In genomic region chr19:53193534-53194222, GRCh38 we compare ENCODE assay signal across 8 cellular contexts. TPM values are rescaled to one million over a fixed set of nuclear protein-coding genes. Genes with fewer than 3 reads are reported as not detected.
DNase-seq lines count a peak whose midpoint lies in the region; ATAC-seq, FAIRE-seq and TF ChIP-seq lines count a peak whose summit lies in the region.

No MANE protein-coding gene starts in this region.

- H3K4me1 ChIP-seq in keratinocyte (ENCODE audit: control insufficient read depth, extremely low read depth, insufficient read depth, low read length) (peaks cover 3% of the 10 kb centered on the region), subcutaneous abdominal adipose tissue (ENCODE audit: control insufficient read depth in 5 of 5, insufficient read depth in 5 of 5, low read length in 5 of 5) (peaks cover 2 to 27% (median 21%) of the 10 kb centered on the region in 5 donors)

- H2AFZ ChIP-seq in keratinocyte (ENCODE audit: control insufficient read depth, low read length) = peak overlapping the region; percentile 6

- no peaks in the 10 kb centered on the region for H3K79me2 ChIP-seq in keratinocyte (ENCODE audit: control insufficient read depth, insufficient read depth, low read length)

- H3K4me3 ChIP-seq in keratinocyte (ENCODE audit: control insufficient read depth in 2 of 3, extremely low read depth in 1 of 3, insufficient read depth in 2 of 3, low read depth in 1 of 3, low read length in 3 of 3) (peak overlapping the region in 2 of 3 experiments; percentile 1 to 88), subcutaneous abdominal adipose tissue (ENCODE audit: low read depth in 1 of 5, low read length in 5 of 5) (peak overlapping the region; percentile 70 to 96 (median 92))

- TF ChIP-seq CTCF in keratinocyte (optimal IDR thresholded peaks at IDR 0.05 in 1 of 3, IDR thresholded peaks at IDR 0.05 in 1 of 3, conservative IDR thresholded peaks at IDR 0.05 in 1 of 3; ENCODE audit: extremely low read depth in 1 of 3, insufficient read depth in 2 of 3, low read length in 3 of 3) = no peak

- H3K27me3 ChIP-seq in keratinocyte (ENCODE audit: control insufficient read depth, extremely low read depth, insufficient read depth, low read length) (no peaks in the 10 kb centered on the region), subcutaneous abdominal adipose tissue (ENCODE audit: control insufficient read depth in 5 of 5, insufficient read depth in 4 of 5, low read length in 5 of 5) (no peaks in the 10 kb centered on the region)

- H3K27ac ChIP-seq in keratinocyte (ENCODE audit: control insufficient read depth, insufficient read depth, low read length) (no peak overlapping the region), subcutaneous abdominal adipose tissue (ENCODE audit: low read depth, low read length) (no peak overlapping the region)

- peak overlapping the region; percentile 18 for H3K4me2 ChIP-seq in keratinocyte (ENCODE audit: control insufficient read depth, extremely low read depth, insufficient read depth, low read depth, low read length)

- peaks cover 41% of the 10 kb centered on the region for H3K36me3 Mint-ChIP-seq in activated CD4-positive, alpha-beta T cell treated with anti-CD3 and anti-CD28 coated beads for 36 hours (ENCODE audit: low read depth)
- H3K36me3 Mint-ChIP-seq in activated naive CD4-positive, alpha-beta T cell treated with anti-CD3 and anti-CD28 coated beads, Interleukin-2, amount 50 U/mL, for 72 hours = peaks cover 42 to 73% of the 10 kb centered on the region in 2 donors

- H3K9me3 Mint-ChIP-seq in activated CD4-positive, alpha-beta T cell treated with anti-CD3 and anti-CD28 coated beads for 36 hours (ENCODE audit: low read depth) = peaks cover 24% of the 10 kb centered on the region
- peaks cover 18 to 44% of the 10 kb centered on the region in 2 donors for H3K9me3 Mint-ChIP-seq in activated naive CD4-positive, alpha-beta T cell treated with anti-CD3 and anti-CD28 coated beads, Interleukin-2, amount 50 U/mL, for 72 hours

- DNase-seq in activated CD4-positive, alpha-beta T cell treated with anti-CD3 and anti-CD28 coated beads for 36 hours = no peak
- no peak for DNase-seq in activated CD4-positive, alpha-beta T cell treated with anti-CD3 and anti-CD28 coated beads, Interleukin-2, amount 50 U/mL, for 1 hour
- no peak for DNase-seq in activated naive CD4-positive, alpha-beta T cell treated with anti-CD3 and anti-CD28 coated beads, Interleukin-2, amount 50 U/mL, for 72 hours (ENCODE audit: low spot score in 2 of 2)
- DNase-seq in keratinocyte (ENCODE audit: low read depth, low spot score) (no peak), middle frontal gyrus (ENCODE audit: extremely low spot score, low spot score) (no peak), NCI-H82 (lab: John Stamatoyannopoulos, UW) (no peak), NCI-H2081 (lab: John Stamatoyannopoulos, UW) (no peak)

- no peaks in the 10 kb centered on the region for H3K9me1 ChIP-seq in keratinocyte (ENCODE audit: control insufficient read depth, extremely low read depth, insufficient read depth, low read length)

- H3K36me3 ChIP-seq in keratinocyte (ENCODE audit: control insufficient read depth in 2 of 2, extremely low read depth in 1 of 2, insufficient read depth in 2 of 2, low read length in 2 of 2) (peaks cover 0 to 3% of the 10 kb centered on the region in 2 experiments), subcutaneous abdominal adipose tissue (ENCODE audit: control insufficient read depth in 5 of 5, insufficient read depth in 5 of 5, low read length in 5 of 5) (peaks cover 0 to 4% (median 0%) of the 10 kb centered on the region in 5 donors)

- peak overlapping the region; percentile 88 for H3K4me3 Mint-ChIP-seq in activated CD4-positive, alpha-beta T cell treated with anti-CD3 and anti-CD28 coated beads for 36 hours

- FAIRE-seq in keratinocyte (lab: Jason Lieb, UNC) = no peak

- CTCF ChIA-PET in activated CD4-positive, alpha-beta T cell treated with anti-CD3 and anti-CD28 coated beads for 36 hours (lab: Charles Lee) = no interaction called here

- ATAC-seq in activated CD4-positive, alpha-beta T cell treated with anti-CD3 and anti-CD28 coated beads for 36 hours = peak; percentile 4
- ATAC-seq in activated naive CD4-positive, alpha-beta T cell treated with anti-CD3 and anti-CD28 coated beads, Interleukin-2, amount 50 U/mL, for 72 hours = peak; percentile 8 to 18

- no peak overlapping the region for H3K27ac Mint-ChIP-seq in activated CD4-positive, alpha-beta T cell treated with anti-CD3 and anti-CD28 coated beads for 36 hours
- peak overlapping the region in 1 of 2 donors; percentile 88 for H3K27ac Mint-ChIP-seq in activated naive CD4-positive, alpha-beta T cell treated with anti-CD3 and anti-CD28 coated beads, Interleukin-2, amount 50 U/mL, for 72 hours

- intact Hi-C loops in activated CD4-positive, alpha-beta T cell treated with anti-CD3 and anti-CD28 coated beads for 36 hours (cut with DNase I, micrococcal nuclease) = loop anchor here (1.0 to 10.0 kb wide), 10 partner anchors 34 to 1271 kb away; partner anchors contain the start of genes ZNF160 (in 2 of the 2), ZNF845 (in 2 of the 2), LENG9 (in 1 of the 2) and ZNF347 (in 1 of the 2)

- no peaks in the 10 kb centered on the region for H3K27me3 Mint-ChIP-seq in activated CD4-positive, alpha-beta T cell treated with anti-CD3 and anti-CD28 coated beads for 36 hours

- H3K9me3 ChIP-seq in keratinocyte (ENCODE audit: control insufficient read depth, low read depth, low read length) (peaks cover 5% of the 10 kb centered on the region), subcutaneous abdominal adipose tissue (ENCODE audit: control insufficient read depth in 5 of 5, low read length in 5 of 5) (no peaks in the 10 kb centered on the region)

- dilution Hi-C loops in keratinocyte (cut with MboI; ENCODE audit: extremely low pct_ligation_motif_present, low sequenced_read_pairs) = no loop called here

- H3K9ac ChIP-seq in keratinocyte (ENCODE audit: control insufficient read depth, extremely low read depth, insufficient read depth, low read length) (no peak overlapping the region), subcutaneous abdominal adipose tissue (ENCODE audit: low read length in 5 of 5) (no peak overlapping the region)

- H3K4me1 Mint-ChIP-seq in activated CD4-positive, alpha-beta T cell treated with anti-CD3 and anti-CD28 coated beads for 36 hours = peaks cover 33% of the 10 kb centered on the region

- POLR2A ChIA-PET in activated CD4-positive, alpha-beta T cell treated with anti-CD3 and anti-CD28 coated beads for 36 hours (lab: Charles Lee) = no interaction called here

- no peaks in the 10 kb centered on the region for H4K20me1 ChIP-seq in keratinocyte (ENCODE audit: control insufficient read depth, extremely low read depth, insufficient read depth, low read length)

RNA-seq across cellular contexts. Expression of gene ZNF665, which starts 0.5 kb away (rescaled TPM):
- 1 to 10 TPM; 6.5 to 8.7 TPM for total RNA-seq in activated CD4-positive, alpha-beta T cell treated with anti-CD3 and anti-CD28 coated beads for 36 hours
- total RNA-seq in activated naive CD4-positive, alpha-beta T cell treated with anti-CD3 and anti-CD28 coated beads, Interleukin-2, amount 50 U/mL, for 72 hours = 1 to 10 TPM; 3.1 to 4.4 TPM
- 2.2 to 4.3 TPM (median 2.7 TPM) in 3 replicates for polyA plus RNA-seq in keratinocyte
- polyA plus RNA-seq in keratinocyte (2011; ENCODE audit: low read depth) = 2.7 TPM
- 1.4 and 2.5 TPM in 2 replicates for polyA plus RNA-seq in keratinocyte (2011; cell fraction: cytosol; rRNA removed)
- 5.5 and 6.2 TPM in 2 replicates for polyA plus RNA-seq in keratinocyte (2011; cell fraction: nucleus; rRNA removed)
- polyA plus RNA-seq in keratinocyte (2012; ENCODE audit: low replicate concordance) = 1.2 and 4.0 TPM in 2 replicates
- polyA minus RNA-seq in keratinocyte = 0.59 to 3.3 TPM (median 1.1 TPM) in 3 replicates
- polyA minus RNA-seq in keratinocyte (2011; cell fraction: cytosol; rRNA and poly(A)+ RNA removed) = not detected
- polyA minus RNA-seq in keratinocyte (2011; cell fraction: nucleus; rRNA and poly(A)+ RNA removed) = 2.6 and 8.2 TPM in 2 replicates

RNA-seq across cellular contexts. Expression of gene ZNF347, which starts 34.8 kb away (rescaled TPM):
- 1 to 10 TPM; 8.5 to 9.2 TPM for total RNA-seq in activated CD4-positive, alpha-beta T cell treated with anti-CD3 and anti-CD28 coated beads for 36 hours
- 1 to 10 TPM; 5.6 TPM for total RNA-seq in activated naive CD4-positive, alpha-beta T cell treated with anti-CD3 and anti-CD28 coated beads, Interleukin-2, amount 50 U/mL, for 72 hours
- polyA plus RNA-seq in keratinocyte = 3.3 to 4.6 TPM (median 3.8 TPM) in 3 replicates
- 1.4 TPM for polyA plus RNA-seq in keratinocyte (2011; ENCODE audit: low read depth)
- 1.5 and 3.5 TPM in 2 replicates for polyA plus RNA-seq in keratinocyte (2011; cell fraction: cytosol; rRNA removed)
- 6.6 and 7.3 TPM in 2 replicates for polyA plus RNA-seq in keratinocyte (2011; cell fraction: nucleus; rRNA removed)
- polyA plus RNA-seq in keratinocyte (2012; ENCODE audit: low replicate concordance) = 1.7 and 2.7 TPM in 2 replicates
- polyA minus RNA-seq in keratinocyte = 4.5 to 9.5 TPM (median 5.2 TPM) in 3 replicates
- 2.3 TPM for polyA minus RNA-seq in keratinocyte (2011; cell fraction: cytosol; rRNA and poly(A)+ RNA removed)
- 4.5 and 13.1 TPM in 2 replicates for polyA minus RNA-seq in keratinocyte (2011; cell fraction: nucleus; rRNA and poly(A)+ RNA removed)
